In genomic region chr7:52283399-52283798, GRCh38 we compare ENCODE assay signal across 21 cellular contexts.
"Had no signal": no experiment of that assay in that cellular context is flagged by ENCODE, and none has a peak within 500 bp of the region (broad histone marks: within the 10 kb centered on the region; RNA-seq: fewer than 3 reads in every experiment).

No MANE protein-coding gene starts in this region.

- H3K27me3 Mint-ChIP-seq: activated CD8-positive, alpha-beta memory T cell treated with anti-CD3 and anti-CD28 coated beads, Interleukin-2, amount 10 ng/mL, durations not matched to agents 7 days and 5 days; activated naive CD4-positive, alpha-beta T cell treated with anti-CD3 and anti-CD28 coated beads, Interleukin-2, amount 50 U/mL, for 24 hours; activated T-cell treated with anti-CD3 and anti-CD28 coated beads, Interleukin-2, amount 50 U/mL, for 24 hours; T-helper 17 cell had no signal

- DNase-seq: activated CD4-positive, CD25-positive, alpha-beta regulatory T cell; activated CD8-positive, alpha-beta memory T cell treated with anti-CD3 and anti-CD28 coated beads, Interleukin-2, amount 10 ng/mL, durations not matched to agents 7 days and 5 days; activated effector memory CD4-positive, alpha-beta T cell treated with Interleukin-2 at 50 U/mL for 16 hours; activated naive CD4-positive, alpha-beta T cell; activated T-cell treated with anti-CD3 and anti-CD28 coated beads, Interleukin-2, amount 50 U/mL, for 24 hours; brain microvascular endothelial cell; MG63; NCI-H1105 treated with DMSO at 0.1 percent for 48 hours; NCI-H1436 treated with DMSO at 0.1 percent for 48 hours; NCI-H187 treated with DMSO at 0.1 percent for 48 hours; NCI-H2171; NCI-H2227 treated with DMSO at 0.1 percent for 48 hours; NCI-H446 treated with DMSO at 0.1 percent for 48 hours; NCI-H524 treated with DMSO at 0.1 percent for 48 hours; NCI-H774; SIG-M5; T-helper 17 cell had no signal

- H3K9me3 ChIP-seq: MG63 had no signal

- H3K9me3 Mint-ChIP-seq: activated naive CD4-positive, alpha-beta T cell treated with anti-CD3 and anti-CD28 coated beads, Interleukin-2, amount 50 U/mL, for 24 hours had no signal

- H3K36me3 Mint-ChIP-seq: activated CD8-positive, alpha-beta memory T cell treated with anti-CD3 and anti-CD28 coated beads, Interleukin-2, amount 10 ng/mL, durations not matched to agents 7 days and 5 days; activated naive CD4-positive, alpha-beta T cell treated with anti-CD3 and anti-CD28 coated beads, Interleukin-2, amount 50 U/mL, for 24 hours had no signal

- H3K36me3 ChIP-seq: brain microvascular endothelial cell, cardiac muscle cell, MG63 had no signal

- ATAC-seq: activated CD8-positive, alpha-beta memory T cell treated with anti-CD3 and anti-CD28 coated beads, Interleukin-2, amount 10 ng/mL, durations not matched to agents 7 days and 5 days; T-helper 17 cell had no signal

- H3K27ac ChIP-seq: brain microvascular endothelial cell, cardiac muscle cell, VCaP had no signal

- H3K4me3 ChIP-seq: cardiac muscle cell, MG63 had no signal

- H3K27me3 ChIP-seq: brain microvascular endothelial cell, cardiac muscle cell, MG63 had no signal

- H3K27ac Mint-ChIP-seq: activated CD8-positive, alpha-beta memory T cell treated with anti-CD3 and anti-CD28 coated beads, Interleukin-2, amount 10 ng/mL, durations not matched to agents 7 days and 5 days; activated naive CD4-positive, alpha-beta T cell treated with anti-CD3 and anti-CD28 coated beads, Interleukin-2, amount 50 U/mL, for 24 hours; activated T-cell treated with anti-CD3 and anti-CD28 coated beads, Interleukin-2, amount 50 U/mL, for 24 hours; activated T-helper 1 cell treated with anti-CD3 and anti-CD28 coated beads, Interleukin-12 subunit alpha, Interleukin-12 subunit beta, Interleukin-2, Interleukin-4 antibody, amounts not matched to agents 30 ng/mL and 10 ng/mL and 1 ng/mL, durations not matched to agents 14 hours and 24 hours and 36 hours; T-helper 17 cell had no signal

- H3K4me3 Mint-ChIP-seq: activated CD8-positive, alpha-beta memory T cell treated with anti-CD3 and anti-CD28 coated beads, Interleukin-2, amount 10 ng/mL, durations not matched to agents 7 days and 5 days; activated naive CD4-positive, alpha-beta T cell treated with anti-CD3 and anti-CD28 coated beads, Interleukin-2, amount 50 U/mL, for 24 hours; activated T-cell treated with anti-CD3 and anti-CD28 coated beads, Interleukin-2, amount 50 U/mL, for 24 hours; activated T-helper 1 cell treated with anti-CD3 and anti-CD28 coated beads, Interleukin-12 subunit alpha, Interleukin-12 subunit beta, Interleukin-2, Interleukin-4 antibody, amounts not matched to agents 30 ng/mL and 10 ng/mL and 1 ng/mL, durations not matched to agents 14 hours and 24 hours and 36 hours; T-helper 17 cell had no signal

- H3K4me1 Mint-ChIP-seq: activated CD8-positive, alpha-beta memory T cell treated with anti-CD3 and anti-CD28 coated beads, Interleukin-2, amount 10 ng/mL, durations not matched to agents 7 days and 5 days; activated naive CD4-positive, alpha-beta T cell treated with anti-CD3 and anti-CD28 coated beads, Interleukin-2, amount 50 U/mL, for 24 hours; T-helper 17 cell had no signal
